2 cellular contexts compared by ENCODE assay signal in the genomic region with DNA sequence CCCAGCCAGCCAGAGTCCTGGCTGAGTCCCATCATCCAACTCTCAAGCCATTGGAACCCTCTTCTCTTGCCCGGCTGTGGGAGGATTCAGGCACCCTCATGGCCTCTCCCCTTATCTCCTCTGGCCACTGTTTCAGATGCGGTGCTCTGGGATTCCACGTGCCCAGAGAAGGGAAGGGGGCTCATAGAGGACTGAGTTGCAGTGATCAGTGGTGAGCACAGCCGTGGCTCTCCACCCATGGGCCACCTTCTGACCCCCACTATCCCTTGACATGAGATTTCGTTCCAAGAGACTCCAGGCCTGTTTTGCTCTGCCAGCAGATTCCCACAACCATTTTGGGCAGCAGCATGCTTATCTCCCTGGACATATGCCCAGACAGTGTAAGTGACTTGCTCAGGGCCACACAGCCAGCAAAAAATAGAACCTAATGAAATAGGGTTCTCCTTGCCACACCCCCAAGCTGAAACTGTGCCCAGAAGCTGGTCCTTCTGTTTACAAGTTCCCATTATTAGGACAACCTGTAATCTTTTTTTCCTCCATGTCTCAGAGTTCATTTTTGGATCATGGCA.
TF ChIP-seq lines count a peak whose summit lies in the region.

No MANE protein-coding gene starts in this region.

TF ChIP-seq in endothelial cell of umbilical vein, 7 proteins besides CTCF, POLR2A, EP300 and RAD21 (continued from another document):
- TF ChIP-seq JUN (IDR thresholded peaks at IDR 0.05; ENCODE audit: borderline replicate concordance, insufficient read depth, insufficient read length, low read depth): no peak
- no peak for TF ChIP-seq FOS (IDR thresholded peaks at IDR 0.05; ENCODE audit: borderline replicate concordance, insufficient read depth, low read length)
- TF ChIP-seq EZH2 (IDR thresholded peaks at IDR 0.05; ENCODE audit: borderline replicate concordance, low read depth, low read length, severe bottlenecking): no peak
- no peak for TF ChIP-seq GATA2 (IDR thresholded peaks at IDR 0.05; ENCODE audit: insufficient read depth, insufficient read length, low read depth, low read length)

TF ChIP-seq in liver, 16 proteins besides CTCF, POLR2A, EP300 and RAD21 (continued from another document):
- TF ChIP-seq, protein P1, sequence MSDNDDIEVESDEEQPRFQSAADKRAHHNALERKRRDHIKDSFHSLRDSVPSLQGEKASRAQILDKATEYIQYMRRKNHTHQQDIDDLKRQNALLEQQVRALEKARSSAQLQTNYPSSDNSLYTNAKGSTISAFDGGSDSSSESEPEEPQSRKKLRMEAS (IDR thresholded peaks at IDR 0.05): peak; percentile 41
- TF ChIP-seq TAF1 (conservative IDR thresholded peaks at IDR 0.05) (no peak), FOXA2 (IDR thresholded peaks at IDR 0.05) (peak; percentile 68), SP1 (IDR thresholded peaks at IDR 0.05) (peak; percentile 74), EGR1 (IDR thresholded peaks at IDR 0.05; ENCODE audit: low read depth in 2 of 2) (peak in 1 of 2 donors; percentile 57), FOXA1 (IDR thresholded peaks at IDR 0.05) (peak; percentile 64), NR2F2 (IDR thresholded peaks at IDR 0.05) (peak; percentile 83)
- TF ChIP-seq, protein P2, sequence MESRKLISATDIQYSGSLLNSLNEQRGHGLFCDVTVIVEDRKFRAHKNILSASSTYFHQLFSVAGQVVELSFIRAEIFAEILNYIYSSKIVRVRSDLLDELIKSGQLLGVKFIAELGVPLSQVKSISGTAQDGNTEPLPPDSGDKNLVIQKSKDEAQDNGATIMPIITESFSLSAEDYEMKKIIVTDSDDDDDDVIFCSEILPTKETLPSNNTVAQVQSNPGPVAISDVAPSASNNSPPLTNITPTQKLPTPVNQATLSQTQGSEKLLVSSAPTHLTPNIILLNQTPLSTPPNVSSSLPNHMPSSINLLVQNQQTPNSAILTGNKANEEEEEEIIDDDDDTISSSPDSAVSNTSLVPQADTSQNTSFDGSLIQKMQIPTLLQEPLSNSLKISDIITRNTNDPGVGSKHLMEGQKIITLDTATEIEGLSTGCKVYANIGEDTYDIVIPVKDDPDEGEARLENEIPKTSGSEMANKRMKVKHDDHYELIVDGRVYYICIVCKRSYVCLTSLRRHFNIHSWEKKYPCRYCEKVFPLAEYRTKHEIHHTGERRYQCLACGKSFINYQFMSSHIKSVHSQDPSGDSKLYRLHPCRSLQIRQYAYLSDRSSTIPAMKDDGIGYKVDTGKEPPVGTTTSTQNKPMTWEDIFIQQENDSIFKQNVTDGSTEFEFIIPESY (IDR thresholded peaks at IDR 0.05): peak; percentile 27
- TF ChIP-seq, protein P3, sequence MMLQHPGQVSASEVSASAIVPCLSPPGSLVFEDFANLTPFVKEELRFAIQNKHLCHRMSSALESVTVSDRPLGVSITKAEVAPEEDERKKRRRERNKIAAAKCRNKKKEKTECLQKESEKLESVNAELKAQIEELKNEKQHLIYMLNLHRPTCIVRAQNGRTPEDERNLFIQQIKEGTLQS (IDR thresholded peaks at IDR 0.05): peak; percentile 53
- TF ChIP-seq, protein P4, sequence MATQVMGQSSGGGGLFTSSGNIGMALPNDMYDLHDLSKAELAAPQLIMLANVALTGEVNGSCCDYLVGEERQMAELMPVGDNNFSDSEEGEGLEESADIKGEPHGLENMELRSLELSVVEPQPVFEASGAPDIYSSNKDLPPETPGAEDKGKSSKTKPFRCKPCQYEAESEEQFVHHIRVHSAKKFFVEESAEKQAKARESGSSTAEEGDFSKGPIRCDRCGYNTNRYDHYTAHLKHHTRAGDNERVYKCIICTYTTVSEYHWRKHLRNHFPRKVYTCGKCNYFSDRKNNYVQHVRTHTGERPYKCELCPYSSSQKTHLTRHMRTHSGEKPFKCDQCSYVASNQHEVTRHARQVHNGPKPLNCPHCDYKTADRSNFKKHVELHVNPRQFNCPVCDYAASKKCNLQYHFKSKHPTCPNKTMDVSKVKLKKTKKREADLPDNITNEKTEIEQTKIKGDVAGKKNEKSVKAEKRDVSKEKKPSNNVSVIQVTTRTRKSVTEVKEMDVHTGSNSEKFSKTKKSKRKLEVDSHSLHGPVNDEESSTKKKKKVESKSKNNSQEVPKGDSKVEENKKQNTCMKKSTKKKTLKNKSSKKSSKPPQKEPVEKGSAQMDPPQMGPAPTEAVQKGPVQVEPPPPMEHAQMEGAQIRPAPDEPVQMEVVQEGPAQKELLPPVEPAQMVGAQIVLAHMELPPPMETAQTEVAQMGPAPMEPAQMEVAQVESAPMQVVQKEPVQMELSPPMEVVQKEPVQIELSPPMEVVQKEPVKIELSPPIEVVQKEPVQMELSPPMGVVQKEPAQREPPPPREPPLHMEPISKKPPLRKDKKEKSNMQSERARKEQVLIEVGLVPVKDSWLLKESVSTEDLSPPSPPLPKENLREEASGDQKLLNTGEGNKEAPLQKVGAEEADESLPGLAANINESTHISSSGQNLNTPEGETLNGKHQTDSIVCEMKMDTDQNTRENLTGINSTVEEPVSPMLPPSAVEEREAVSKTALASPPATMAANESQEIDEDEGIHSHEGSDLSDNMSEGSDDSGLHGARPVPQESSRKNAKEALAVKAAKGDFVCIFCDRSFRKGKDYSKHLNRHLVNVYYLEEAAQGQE (IDR thresholded peaks at IDR 0.05): peak; percentile 40
